21 cellular contexts compared by ENCODE assay signal in genomic region chr1:229562686-229563085, GRCh38. TPM values are rescaled to one million over a fixed set of nuclear protein-coding genes. Genes with fewer than 3 reads are reported as not detected.
DNase-seq lines count a peak whose midpoint lies in the region; ATAC-seq and TF ChIP-seq lines count a peak whose summit lies in the region.
"Had no signal": no experiment of that assay in that cellular context is flagged by ENCODE, and none has a peak within 500 bp of the region (broad histone marks: within the 10 kb centered on the region; RNA-seq: fewer than 3 reads in every experiment).

No MANE protein-coding gene starts in this region.

- CTCF ChIA-PET in WTC11 (lab: Charles Lee): interaction anchor here (0.9 to 1.6 kb wide), 3 partner anchors 20 to 81 kb away, joined by 3 to 5 read pairs (median 3); partner anchors contain the start of gene NUP133

- POLR2A ChIA-PET in WTC11 (lab: Charles Lee): interaction anchor here (0.5 kb wide), 1 partner anchor 1818 kb away, joined by 3 read pairs; no protein-coding TSS in a partner anchor

- H3K27me3 Mint-ChIP-seq in WTC11 (ENCODE audit: low read depth): peaks cover 7% of the 10 kb centered on the region; the same call in 1 of the 2 replicates

- no peaks in the 10 kb centered on the region for H3K36me3 Mint-ChIP-seq in WTC11
- H3K36me3 Mint-ChIP-seq: activated naive CD4-positive, alpha-beta T cell treated with anti-CD3 and anti-CD28 coated beads, Interleukin-2, amount 10 ng/mL, durations not matched to agents 7 days and 5 days; natural killer cell had no signal

- H3K4me1 Mint-ChIP-seq in WTC11: peaks cover 27% of the 10 kb centered on the region

- H3K27ac ChIP-seq in HUES48 (ENCODE audit: low read depth, low read length) (peak overlapping the region; percentile 40), muscle layer of colon (ENCODE audit: low read depth, low read length) (peak overlapping the region; percentile 57), subcutaneous abdominal adipose tissue (ENCODE audit: low read depth, low read length) (peak overlapping the region; percentile 63)
- H3K27ac ChIP-seq: BLaER1 treated with 17β-estradiol and CSF1 and Interleukin-3, amounts not matched to agents 10 nM and 100 nM had no signal

- H3K9ac ChIP-seq in HUES48 (ENCODE audit: low read depth, low read length): peak overlapping the region; percentile 1; the same call in 1 of the 2 replicates
- no peak overlapping the region for H3K9ac ChIP-seq in muscle layer of colon (ENCODE audit: low read length)
- H3K9ac ChIP-seq in subcutaneous abdominal adipose tissue (ENCODE audit: low read length in 5 of 5): no peak overlapping the region
- H3K9ac ChIP-seq: BLaER1 treated with 17β-estradiol and CSF1 and Interleukin-3, amounts not matched to agents 10 nM and 100 nM had no signal

- H3K9me3 Mint-ChIP-seq in WTC11: no peaks in the 10 kb centered on the region
- H3K9me3 Mint-ChIP-seq: activated naive CD4-positive, alpha-beta T cell treated with anti-CD3 and anti-CD28 coated beads, Interleukin-2, amount 10 ng/mL, durations not matched to agents 7 days and 5 days; natural killer cell; T-helper 1 cell treated with Interleukin-12 subunit alpha and Interleukin-12 subunit beta and Interleukin-4 antibody, amounts not matched to agents 30 μg/mL and 1 μg/mL, for 36 hours had no signal

- H3K36me3 ChIP-seq in HUES48 (ENCODE audit: control insufficient read depth, insufficient read depth, low read length) (no peaks in the 10 kb centered on the region), muscle layer of colon (ENCODE audit: insufficient read depth, low read length) (no peaks in the 10 kb centered on the region), subcutaneous abdominal adipose tissue (ENCODE audit: control insufficient read depth in 5 of 5, insufficient read depth in 5 of 5, low read length in 5 of 5) (no peaks in the 10 kb centered on the region)
- H3K36me3 ChIP-seq: BLaER1 treated with 17β-estradiol and CSF1 and Interleukin-3, amounts not matched to agents 10 nM and 100 nM had no signal

- H3K4me3 ChIP-seq in HUES48 (ENCODE audit: low read depth, low read length) (no peak overlapping the region), muscle layer of colon (ENCODE audit: low read depth in 1 of 2, low read length in 2 of 2) (no peak overlapping the region), subcutaneous abdominal adipose tissue (ENCODE audit: low read depth in 1 of 5, low read length in 5 of 5) (no peak overlapping the region)
- H3K4me3 ChIP-seq: BLaER1 treated with 17β-estradiol and CSF1 and Interleukin-3, amounts not matched to agents 10 nM and 100 nM had no signal

- TF ChIP-seq CTCF in WTC11 (IDR thresholded peaks at IDR 0.05): no peak

- H3K27me3 ChIP-seq in HUES48 (ENCODE audit: control insufficient read depth, insufficient read depth, low read length) (no peaks in the 10 kb centered on the region), muscle layer of colon (ENCODE audit: control insufficient read depth in 1 of 2, insufficient read depth in 2 of 2, low read length in 2 of 2) (no peaks in the 10 kb centered on the region), subcutaneous abdominal adipose tissue (ENCODE audit: control insufficient read depth in 5 of 5, insufficient read depth in 4 of 5, low read length in 5 of 5) (peaks cover 0 to 4% (median 0%) of the 10 kb centered on the region in 5 donors)
- H3K27me3 ChIP-seq: BLaER1 treated with 17β-estradiol and CSF1 and Interleukin-3, amounts not matched to agents 10 nM and 100 nM had no signal

- H3K4me1 ChIP-seq in HUES48 (ENCODE audit: control insufficient read depth, insufficient read depth, low read length): peaks cover 14% of the 10 kb centered on the region
- peaks cover 13% of the 10 kb centered on the region for H3K4me1 ChIP-seq in muscle layer of colon (ENCODE audit: insufficient read depth, low read length)
- peaks cover 6 to 24% (median 22%) of the 10 kb centered on the region in 5 donors for H3K4me1 ChIP-seq in subcutaneous abdominal adipose tissue (ENCODE audit: control insufficient read depth in 5 of 5, insufficient read depth in 5 of 5, low read length in 5 of 5)

- peak overlapping the region; percentile 85 for H3K27ac Mint-ChIP-seq in WTC11
- H3K27ac Mint-ChIP-seq: activated naive CD4-positive, alpha-beta T cell treated with anti-CD3 and anti-CD28 coated beads, Interleukin-2, amount 10 ng/mL, durations not matched to agents 7 days and 5 days; natural killer cell; T-helper 1 cell treated with Interleukin-12 subunit alpha and Interleukin-12 subunit beta and Interleukin-4 antibody, amounts not matched to agents 30 μg/mL and 1 μg/mL, for 36 hours had no signal

- H3K9me3 ChIP-seq in HUES48 (ENCODE audit: control insufficient read depth, insufficient read depth, low read length) (no peaks in the 10 kb centered on the region), muscle layer of colon (ENCODE audit: low read length) (no peaks in the 10 kb centered on the region), subcutaneous abdominal adipose tissue (ENCODE audit: control insufficient read depth in 5 of 5, low read length in 5 of 5) (no peaks in the 10 kb centered on the region)
- H3K9me3 ChIP-seq: BLaER1 treated with 17β-estradiol and CSF1 and Interleukin-3, amounts not matched to agents 10 nM and 100 nM had no signal

- no peak for ATAC-seq in WTC11
- ATAC-seq in HG03039 (IDR thresholded peaks at IDR 0.05; ENCODE audit: unreplicated experiment): no peak
- no peak for ATAC-seq in GM18870 (IDR thresholded peaks at IDR 0.05; ENCODE audit: unreplicated experiment)
- ATAC-seq: natural killer cell, sciatic nerve had no signal

- H3K4me3 Mint-ChIP-seq in WTC11: peak overlapping the region; percentile 12; the same call in 1 of the 2 replicates
- H3K4me3 Mint-ChIP-seq: activated naive CD4-positive, alpha-beta T cell treated with anti-CD3 and anti-CD28 coated beads, Interleukin-2, amount 10 ng/mL, durations not matched to agents 7 days and 5 days; natural killer cell; T-helper 1 cell treated with Interleukin-12 subunit alpha and Interleukin-12 subunit beta and Interleukin-4 antibody, amounts not matched to agents 30 μg/mL and 1 μg/mL, for 36 hours had no signal

- DNase-seq in WTC11 (ENCODE audit: low spot score): no peak
- DNase-seq in retina: no peak
- no peak for DNase-seq in GOT3 (lab: John Stamatoyannopoulos, UW)
- DNase-seq: activated CD4-positive, alpha-beta T cell treated with anti-CD3 and anti-CD28 coated beads for 48 hours; activated naive CD4-positive, alpha-beta T cell treated with anti-CD3 and anti-CD28 coated beads, Interleukin-2, amount 10 ng/mL, durations not matched to agents 7 days and 5 days; amygdala; central memory CD4-positive, alpha-beta T cell; COR-L47; GF-D8; natural killer cell; NCI-H1048; NCI-H187; stimulated activated CD4-positive, alpha-beta T cell treated with anti-CD3 and anti-CD28 coated beads, Interleukin-15, amount 100 ng/mL, for 24 hours had no signal

TF ChIP-seq in WTC11, 78 proteins besides CTCF, POLR2A, EP300 and RAD21:
- no peak for TF ChIP-seq ATF2 (CRISPR knock-in tag; IDR thresholded peaks at IDR 0.05; ENCODE audit: borderline replicate concordance, low read depth)
TF ChIP-seq in WTC11: peak in this region for 0.

RNA-seq across cellular contexts. Expression of gene ABCB10, which starts 4.2 kb away (rescaled TPM):
- total RNA-seq in WTC11 (2021): 9.2 to 11.0 TPM (median 11.0 TPM) in 3 replicates

RNA-seq across cellular contexts. Expression of gene NUP133, which starts 54.5 kb away (rescaled TPM):
- total RNA-seq in WTC11 (2021): 66.9 to 73.7 TPM (median 67.8 TPM) in 3 replicates
